10 cellular contexts compared by ENCODE assay signal in the genomic region with DNA sequence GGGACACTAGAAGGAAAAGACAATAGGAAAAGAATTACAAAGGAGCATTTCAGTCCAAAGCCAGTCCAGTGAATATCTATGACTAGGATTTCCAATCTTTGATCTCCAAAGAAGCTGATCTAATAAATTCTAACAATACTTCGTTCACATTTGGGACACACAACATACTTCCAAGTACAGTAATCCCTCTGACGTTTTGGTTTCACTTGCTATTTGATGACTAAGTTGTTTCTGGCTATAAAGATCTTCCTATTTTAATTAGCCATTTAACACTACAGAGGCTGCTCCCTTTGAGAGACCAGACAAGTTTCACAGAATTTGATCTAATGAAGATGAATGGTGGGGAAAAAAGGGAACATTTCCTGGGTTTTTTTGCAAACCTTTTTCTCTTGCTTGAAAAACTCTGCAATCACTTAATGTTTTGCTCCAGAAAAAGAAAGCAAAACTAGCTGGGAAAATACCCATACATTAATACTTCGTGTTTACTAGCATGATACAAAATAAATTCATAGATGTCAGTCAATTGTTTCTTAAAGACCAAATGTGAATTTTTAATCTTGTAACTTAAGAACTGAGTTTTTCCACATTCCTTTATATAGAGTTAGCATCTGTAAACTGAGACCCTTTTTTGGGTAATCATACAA. TPM values are rescaled to one million over a fixed set of nuclear protein-coding genes. Genes with fewer than 3 reads are reported as not detected.
DNase-seq lines count a peak whose midpoint lies in the region; ATAC-seq, FAIRE-seq and TF ChIP-seq lines count a peak whose summit lies in the region.
"Had no signal": no experiment of that assay in that cellular context is flagged by ENCODE, and none has a peak within 500 bp of the region (broad histone marks: within the 10 kb centered on the region; RNA-seq: fewer than 3 reads in every experiment).

No MANE protein-coding gene starts in this region.

- in situ Hi-C loops in HepG2 (cut with HindIII; ENCODE audit: extremely low pct_ligation_motif_present, low pct_unique_long_range_greater_than_20kb), result no loop called here

- peak overlapping the region; percentile 72 for H3K27ac Mint-ChIP-seq in activated T-cell treated with anti-CD3 and anti-CD28 coated beads, Interleukin-2, amount 50 U/mL, for 72 hours
- peak overlapping the region; percentile 83 for H3K27ac Mint-ChIP-seq in T-helper 1 cell treated with Interleukin-12 subunit alpha and Interleukin-12 subunit beta and Interleukin-4 antibody, amounts not matched to agents 30 μg/mL and 1 μg/mL, for 36 hours

- DNase-seq in activated T-cell treated with anti-CD3 and anti-CD28 coated beads, Interleukin-2, amount 50 U/mL, for 72 hours, result no peak
- no peak for DNase-seq in activated T-cell treated with anti-CD3 and anti-CD28 coated beads, Interleukin-2, amount 50 U/mL, for 1 hour
- DNase-seq in fibroblast of gingiva (ENCODE audit: low read depth), result peak; percentile 22
- no peak for DNase-seq in smooth muscle cell (lab: John Stamatoyannopoulos, UW; ENCODE audit: unreplicated experiment)
- DNase-seq in HepG2 (ENCODE audit: low spot score), result no peak
- no peak for DNase-seq in activated CD4-positive, CD25-positive, alpha-beta regulatory T cell (lab: John Stamatoyannopoulos, UW)
- DNase-seq: activated CD4-positive, alpha-beta T cell treated with anti-CD3 and anti-CD28 coated beads for 4 hours; AML-193 had no signal

- peak overlapping the region; percentile 83 for H3K27ac ChIP-seq in smooth muscle cell (ENCODE audit: low read depth)
- H3K27ac ChIP-seq in HepG2 (ENCODE audit: extremely low read length, insufficient read depth, low read length), result no peak overlapping the region

- ATAC-seq in activated T-cell treated with anti-CD3 and anti-CD28 coated beads, Interleukin-2, amount 50 U/mL, for 72 hours (replicated peaks in 1 of 2), result no peak
- ATAC-seq in HG02885 (IDR thresholded peaks at IDR 0.05; ENCODE audit: poor library complexity, unreplicated experiment) (no peak), HepG2 (no peak)

- H3K9me3 ChIP-seq in smooth muscle cell (replicated peaks; ENCODE audit: low read depth), result no peaks in the 10 kb centered on the region
- no peaks in the 10 kb centered on the region for H3K9me3 ChIP-seq in HepG2 (ENCODE audit: low read length)

- H3K4me1 ChIP-seq in smooth muscle cell (ENCODE audit: low read depth), result peaks cover 10% of the 10 kb centered on the region
- no peaks in the 10 kb centered on the region for H3K4me1 ChIP-seq in HepG2 (ENCODE audit: insufficient read depth, low read length)

- no peaks in the 10 kb centered on the region for H3K27me3 ChIP-seq in smooth muscle cell (ENCODE audit: low read depth)
- H3K27me3 ChIP-seq in HepG2 (ENCODE audit: control insufficient read depth in 1 of 2, insufficient read depth in 2 of 2, low read length in 2 of 2), result no peaks in the 10 kb centered on the region

- no peak for TF ChIP-seq POLR2A in HepG2 (IDR thresholded peaks at IDR 0.05; ENCODE audit: insufficient read depth in 1 of 2, low read depth in 2 of 2, low read length in 2 of 2)

- H2AFZ ChIP-seq in smooth muscle cell (ENCODE audit: low read depth) (peak overlapping the region; percentile 34), HepG2 (ENCODE audit: low read length) (no peak overlapping the region)

- POLR2A ChIA-PET in HepG2 (lab: Yijun Ruan, JAX), result no interaction called here

- FAIRE-seq in HepG2 (lab: Jason Lieb, UNC), result no peak

- H3K36me3 ChIP-seq in smooth muscle cell (ENCODE audit: low read depth) (no peaks in the 10 kb centered on the region), HepG2 (replicated peaks in 1 of 2; ENCODE audit: control insufficient read depth in 1 of 2, insufficient read depth in 2 of 2, low read length in 2 of 2) (peaks cover 6 to 38% of the 10 kb centered on the region in 2 experiments)

- CTCF ChIA-PET in HepG2 (lab: Yijun Ruan, JAX; ENCODE audit: low intra/inter-chr PET ratio, low total read pairs), result no interaction called here

- no peak for TF ChIP-seq RAD21 in HepG2 (CRISPR knock-in tag; IDR thresholded peaks at IDR 0.05)

- 32% methylated on average over 3 of the region's 3 CpGs for WGBS in smooth muscle cell (ENCODE audit: low lambda C conversion rate)
- WGBS in HepG2 (ENCODE audit: low lambda C conversion rate), result 93% methylated on average over 3 of the region's 3 CpGs

- intact Hi-C loops in HepG2 (cut with micrococcal nuclease; ENCODE audit: unreplicated experiment), result no loop called here

- H3K79me2 ChIP-seq in smooth muscle cell (ENCODE audit: low read depth) (no peaks in the 10 kb centered on the region), HepG2 (ENCODE audit: insufficient read depth, low read length) (no peaks in the 10 kb centered on the region)

- H3K9ac ChIP-seq in smooth muscle cell (ENCODE audit: low read depth) (peak overlapping the region; percentile 42), HepG2 (ENCODE audit: insufficient read depth, low read depth, low read length) (no peak overlapping the region)

- H3K4me3 ChIP-seq in smooth muscle cell (peak overlapping the region; percentile 3), HepG2 (replicated peaks in 1 of 3; ENCODE audit: insufficient read depth in 1 of 3, low read depth in 2 of 3, low read length in 3 of 3) (no peak overlapping the region)

- peak overlapping the region; percentile 82 for H3K4me2 ChIP-seq in smooth muscle cell
- H3K4me2 ChIP-seq in HepG2 (ENCODE audit: low read depth, low read length), result no peak overlapping the region

- H3F3A ChIP-seq in smooth muscle cell (ENCODE audit: low read depth), result peaks cover 6% of the 10 kb centered on the region

- TF ChIP-seq CTCF in smooth muscle cell (IDR thresholded peaks at IDR 0.05; ENCODE audit: borderline replicate concordance, insufficient read depth, poor library complexity, severe bottlenecking) (no peak), HepG2 (CRISPR knock-in tag; IDR thresholded peaks at IDR 0.05) (no peak)

- no peaks in the 10 kb centered on the region for H3K27me3 Mint-ChIP-seq in activated T-cell treated with anti-CD3 and anti-CD28 coated beads, Interleukin-2, amount 50 U/mL, for 72 hours (ENCODE audit: low read depth)
- H3K27me3 Mint-ChIP-seq in T-helper 1 cell treated with Interleukin-12 subunit alpha and Interleukin-12 subunit beta and Interleukin-4 antibody, amounts not matched to agents 30 μg/mL and 1 μg/mL, for 36 hours (ENCODE audit: low read depth), result no peaks in the 10 kb centered on the region

- peaks cover 20% of the 10 kb centered on the region for H3K4me1 Mint-ChIP-seq in activated T-cell treated with anti-CD3 and anti-CD28 coated beads, Interleukin-2, amount 50 U/mL, for 72 hours (ENCODE audit: low read depth)
- H3K4me1 Mint-ChIP-seq in T-helper 1 cell treated with Interleukin-12 subunit alpha and Interleukin-12 subunit beta and Interleukin-4 antibody, amounts not matched to agents 30 μg/mL and 1 μg/mL, for 36 hours (ENCODE audit: low read depth), result peaks cover 27% of the 10 kb centered on the region

- H4K20me1 ChIP-seq in smooth muscle cell (ENCODE audit: low read depth), result no peaks in the 10 kb centered on the region
- H4K20me1 ChIP-seq in HepG2 (ENCODE audit: insufficient read depth, low read length), result no peaks in the 10 kb centered on the region

- peak overlapping the region; percentile 20 to 76 for H3K4me3 Mint-ChIP-seq in activated T-cell treated with anti-CD3 and anti-CD28 coated beads, Interleukin-2, amount 50 U/mL, for 72 hours
- peak overlapping the region; percentile 77 for H3K4me3 Mint-ChIP-seq in T-helper 1 cell treated with Interleukin-12 subunit alpha and Interleukin-12 subunit beta and Interleukin-4 antibody, amounts not matched to agents 30 μg/mL and 1 μg/mL, for 36 hours

- H3K9me3 Mint-ChIP-seq in activated T-cell treated with anti-CD3 and anti-CD28 coated beads, Interleukin-2, amount 50 U/mL, for 72 hours, result no peaks in the 10 kb centered on the region
- no peaks in the 10 kb centered on the region for H3K9me3 Mint-ChIP-seq in T-helper 1 cell treated with Interleukin-12 subunit alpha and Interleukin-12 subunit beta and Interleukin-4 antibody, amounts not matched to agents 30 μg/mL and 1 μg/mL, for 36 hours

- TF ChIP-seq EP300 in HepG2 (IDR thresholded peaks at IDR 0.05; ENCODE audit: low read depth in 2 of 2, low read length in 2 of 2), result no peak
- no peak for TF ChIP-seq EP300 in HepG2 (CRISPR knock-in tag; IDR thresholded peaks at IDR 0.05; ENCODE audit: borderline replicate concordance)

- H3K36me3 Mint-ChIP-seq in activated T-cell treated with anti-CD3 and anti-CD28 coated beads, Interleukin-2, amount 50 U/mL, for 72 hours (ENCODE audit: insufficient read depth in 2 of 2), result peaks cover 5 to 35% of the 10 kb centered on the region in 2 donors
- H3K36me3 Mint-ChIP-seq in T-helper 1 cell treated with Interleukin-12 subunit alpha and Interleukin-12 subunit beta and Interleukin-4 antibody, amounts not matched to agents 30 μg/mL and 1 μg/mL, for 36 hours (ENCODE audit: low read depth), result peaks cover 14% of the 10 kb centered on the region

- BruUV-seq in HepG2 (replicated peaks; lab: Mats Ljungman, UMichigan), result no TSS peak

TF ChIP-seq in HepG2, 621 proteins besides CTCF, POLR2A, EP300 and RAD21 (continues in another document):
- TF ChIP-seq ZNF652 (CRISPR knock-in tag; IDR thresholded peaks at IDR 0.05; ENCODE audit: borderline replicate concordance, low read depth), result no peak

RNA-seq across cellular contexts. Expression of gene GLIS1, which starts 27.9 kb away (rescaled TPM):
- total RNA-seq in activated T-cell treated with anti-CD3 and anti-CD28 coated beads, Interleukin-2, amount 50 U/mL, for 72 hours, result not detected
- total RNA-seq in smooth muscle cell, result 0.36 and 1.1 TPM in 2 replicates
- polyA plus RNA-seq in smooth muscle cell, result 4.9 and 6.2 TPM in 2 replicates
- not detected in 2 replicates for total RNA-seq in HepG2 (2016; rRNA removed; fragmentation: Illumina TruSeq; extraction: Trizol)
- total RNA-seq in HepG2 (2016; cell fraction: cytosol; rRNA removed; fragmentation: Illumina TruSeq; extraction: Trizol; ENCODE audit: low read depth), result not detected in 2 replicates
- total RNA-seq in HepG2 (2016; cell fraction: insoluble cytoplasmic fraction; rRNA removed; fragmentation: Illumina TruSeq; extraction: Trizol), result not detected in 2 replicates
- not detected in 2 replicates for total RNA-seq in HepG2 (2016; cell fraction: membrane; rRNA removed; fragmentation: Illumina TruSeq; extraction: Trizol)
- not detected in 2 replicates for total RNA-seq in HepG2 (2016; cell fraction: nucleus; rRNA removed; fragmentation: Illumina TruSeq; extraction: Trizol)
- polyA plus RNA-seq in HepG2 (2011; rRNA removed), result 0.03 TPM in 1 of 2 replicates, not detected in the other
- not detected in 2 replicates for polyA plus RNA-seq in HepG2 (2011; cell fraction: cytosol; rRNA removed)
- polyA plus RNA-seq in HepG2 (2011; cell fraction: nucleus; rRNA removed), result 0.10 TPM in 1 of 2 replicates, not detected in the other
- polyA plus RNA-seq in HepG2 (2012), result 0.04 TPM in 1 of 2 replicates, not detected in the other
- polyA plus RNA-seq in HepG2 (2016; cell fraction: cytosol; fragmentation: Illumina TruSeq; extraction: Trizol; ENCODE audit: low read depth), result not detected in 2 replicates
- polyA plus RNA-seq in HepG2 (2016; cell fraction: insoluble cytoplasmic fraction; fragmentation: Illumina TruSeq; extraction: Trizol; ENCODE audit: low read depth), result not detected in 2 replicates
- not detected in 2 replicates for polyA plus RNA-seq in HepG2 (2016; cell fraction: membrane; fragmentation: Illumina TruSeq; extraction: Trizol; ENCODE audit: low read depth)
- polyA plus RNA-seq in HepG2 (2016; cell fraction: nucleus; fragmentation: Illumina TruSeq; extraction: Trizol; ENCODE audit: insufficient read depth, low read depth), result not detected in 2 replicates
- not detected in 2 replicates for polyA minus RNA-seq in HepG2 (2011; rRNA and poly(A)+ RNA removed; ENCODE audit: low replicate concordance)
- polyA minus RNA-seq in HepG2 (2011; cell fraction: cytosol; rRNA and poly(A)+ RNA removed), result not detected in 2 replicates
- not detected in 2 replicates for polyA minus RNA-seq in HepG2 (2011; cell fraction: nucleus; rRNA and poly(A)+ RNA removed)
